In genomic region chr12:132415456-132416120, GRCh38 we compare ENCODE assay signal across 3 cellular contexts.
TF ChIP-seq lines count a peak whose summit lies in the region.

No MANE protein-coding gene starts in this region.

TF ChIP-seq in SK-N-SH treated with all-trans-retinoic acid at 6 μM for 48 hours, 23 proteins besides CTCF, POLR2A, EP300 and RAD21:
- TF ChIP-seq CSDC2 (CRISPR knock-in tag; IDR thresholded peaks at IDR 0.05) (no peak), CREB5 (CRISPR knock-in tag; IDR thresholded peaks at IDR 0.05; ENCODE audit: low read depth) (no peak), ZFP3 (CRISPR knock-in tag; IDR thresholded peaks at IDR 0.05) (no peak), PPARA (CRISPR knock-in tag; IDR thresholded peaks at IDR 0.05; ENCODE audit: borderline replicate concordance) (no peak), ZNF565 (CRISPR knock-in tag; conservative IDR thresholded peaks at IDR 0.05; ENCODE audit: low read depth) (no peak), TOX (CRISPR knock-in tag; IDR thresholded peaks at IDR 0.05; ENCODE audit: borderline replicate concordance) (no peak), ZC3H10 (CRISPR knock-in tag; IDR thresholded peaks at IDR 0.05) (no peak)
TF ChIP-seq in SK-N-SH treated with all-trans-retinoic acid at 6 μM for 48 hours: peak in this region for 0.

TF ChIP-seq in SK-N-SH, 30 proteins besides CTCF, POLR2A, EP300 and RAD21:
- TF ChIP-seq NFIC (IDR thresholded peaks at IDR 0.05; ENCODE audit: borderline replicate concordance), result no peak
- TF ChIP-seq ELF1 (IDR thresholded peaks at IDR 0.05), result no peak
- TF ChIP-seq JUND (IDR thresholded peaks at IDR 0.05), result no peak
- no peak for TF ChIP-seq NRF1 (IDR thresholded peaks at IDR 0.05; ENCODE audit: low read depth, low read length)
- TF ChIP-seq CHD2 (IDR thresholded peaks at IDR 0.05; ENCODE audit: low read length, partially characterized antibody), result no peak
- TF ChIP-seq FOXM1 (IDR thresholded peaks at IDR 0.05; ENCODE audit: low read depth), result no peak
TF ChIP-seq in SK-N-SH: peak in this region for 0.

TF ChIP-seq in HCT116, 20 proteins besides CTCF, POLR2A, EP300 and RAD21:
- no peak for TF ChIP-seq ZFX (IDR thresholded peaks at IDR 0.05)
- TF ChIP-seq ELF1 (IDR thresholded peaks at IDR 0.05; ENCODE audit: borderline replicate concordance, low read depth), result no peak
